ENCODE assay signal across 14 cellular contexts in genomic region chr11:779120-779954, GRCh38. TPM values are rescaled to one million over a fixed set of nuclear protein-coding genes. Genes with fewer than 3 reads are reported as not detected.
DNase-seq lines count a peak whose midpoint lies in the region; ATAC-seq and TF ChIP-seq lines count a peak whose summit lies in the region.
"Had no signal": no experiment of that assay in that cellular context is flagged by ENCODE, and none has a peak within 500 bp of the region (broad histone marks: within the 10 kb centered on the region; RNA-seq: fewer than 3 reads in every experiment).

No MANE protein-coding gene starts in this region.

- DNase-seq in activated T-cell treated with anti-CD3 and anti-CD28 coated beads, Interleukin-2, amount 50 U/mL, for 4 hours = no peak
- no peak for DNase-seq in activated T-cell treated with anti-CD3 and anti-CD28 coated beads, Interleukin-2, amount 50 U/mL, for 72 hours
- DNase-seq in OCI-LY7 (ENCODE audit: low spot score) (no peak), spleen (peak; percentile 74), NCI-H2196 treated with DMSO at 0.1 percent for 48 hours (lab: John Stamatoyannopoulos, UW; ENCODE audit: unreplicated experiment) (no peak), mesenchymal stem cell (no peak)
- no peak for DNase-seq in effector memory CD8-positive, alpha-beta T cell
- DNase-seq: DMS153; effector memory CD4-positive, alpha-beta T cell; NCI-H2029 had no signal

- H3K4me1 Mint-ChIP-seq in activated T-cell treated with anti-CD3 and anti-CD28 coated beads, Interleukin-2, amount 50 U/mL, for 4 hours (ENCODE audit: low read depth) = peaks cover 30% of the 10 kb centered on the region
- H3K4me1 Mint-ChIP-seq in activated T-cell treated with anti-CD3 and anti-CD28 coated beads, Interleukin-2, amount 50 U/mL, for 72 hours (ENCODE audit: low read depth) = peaks cover 19% of the 10 kb centered on the region
- peaks cover 19 to 21% of the 10 kb centered on the region in 2 donors for H3K4me1 Mint-ChIP-seq in effector memory CD8-positive, alpha-beta T cell (ENCODE audit: low read depth in 2 of 2)

- H3K4me1 ChIP-seq in OCI-LY7 (ENCODE audit: insufficient read depth, low read length, poor library complexity, severe bottlenecking) = peaks cover 22% of the 10 kb centered on the region
- peaks cover 14 to 59% (median 44%) of the 10 kb centered on the region in 6 donors for H3K4me1 ChIP-seq in spleen
- H3K4me1 ChIP-seq in mesenchymal stem cell (ENCODE audit: control insufficient read depth, insufficient read depth, low read depth, low read length) = peaks cover 46% of the 10 kb centered on the region

- H2AFZ ChIP-seq in OCI-LY7 (ENCODE audit: low read length) (no peak overlapping the region), mesenchymal stem cell (ENCODE audit: low read depth, low read length) (no peak overlapping the region)

- H3K9me2 ChIP-seq in OCI-LY7 (ENCODE audit: insufficient read depth, low read length) = no peaks in the 10 kb centered on the region

- H3K9me3 Mint-ChIP-seq in activated T-cell treated with anti-CD3 and anti-CD28 coated beads, Interleukin-2, amount 50 U/mL, for 4 hours = no peaks in the 10 kb centered on the region
- H3K9me3 Mint-ChIP-seq in activated T-cell treated with anti-CD3 and anti-CD28 coated beads, Interleukin-2, amount 50 U/mL, for 72 hours = no peaks in the 10 kb centered on the region
- H3K9me3 Mint-ChIP-seq in effector memory CD8-positive, alpha-beta T cell = no peaks in the 10 kb centered on the region

- BruUV-seq in OCI-LY7 (replicated peaks; lab: Mats Ljungman, UMichigan) = TSS peak; percentile 26

- no peak overlapping the region for H3K27ac Mint-ChIP-seq in activated T-cell treated with anti-CD3 and anti-CD28 coated beads, Interleukin-2, amount 50 U/mL, for 72 hours
- peak overlapping the region in 1 of 2 donors; percentile 55 for H3K27ac Mint-ChIP-seq in effector memory CD8-positive, alpha-beta T cell

- no peak overlapping the region for H4K91ac ChIP-seq in mesenchymal stem cell (ENCODE audit: low read length)

- intact Hi-C loops in OCI-LY7 (cut with micrococcal nuclease; ENCODE audit: unreplicated experiment) = no loop called here
- intact Hi-C loops in spleen (cut with DNase I; ENCODE audit: low total_unique reads) = no loop called here

- 87 to 99% (median 94%) methylated on average over 11 to 20 of the region's 20 CpGs for WGBS in spleen, 5 donors
- WGBS in mesenchymal stem cell = 98% methylated on average over 20 of the region's 20 CpGs

- POLR2A ChIA-PET in OCI-LY7 (lab: Charles Lee) = interaction anchor here (0.6 to 1.0 kb wide), 2 partner anchors 31 to 167 kb away, joined by 3 read pairs; no protein-coding TSS in a partner anchor

- TF ChIP-seq POLR2A in spleen (IDR thresholded peaks at IDR 0.05) = no peak

- no peaks in the 10 kb centered on the region for H3K9me3 ChIP-seq in OCI-LY7 (ENCODE audit: low read length)
- H3K9me3 ChIP-seq in spleen = no peaks in the 10 kb centered on the region
- no peaks in the 10 kb centered on the region for H3K9me3 ChIP-seq in mesenchymal stem cell (ENCODE audit: control insufficient read depth, low read length)
- H3K9me3 ChIP-seq: neutrophil, upper lobe of left lung had no signal

- CTCF ChIA-PET in OCI-LY7 (lab: Charles Lee; ENCODE audit: unreplicated experiment) = no interaction called here

- no peak overlapping the region for H3K9ac ChIP-seq in mesenchymal stem cell (ENCODE audit: low read length)

- no peak overlapping the region for H3K4me3 ChIP-seq in OCI-LY7 (ENCODE audit: low read depth, low read length, poor library complexity, severe bottlenecking)
- H3K4me3 ChIP-seq in spleen = no peak overlapping the region
- H3K4me3 ChIP-seq in mesenchymal stem cell (ENCODE audit: insufficient read depth in 1 of 2, low read depth in 1 of 2, low read length in 2 of 2) = no peak overlapping the region

- H2BK12ac ChIP-seq in mesenchymal stem cell (ENCODE audit: low read length in 2 of 2) = no peak overlapping the region

- H4K20me1 ChIP-seq in OCI-LY7 (ENCODE audit: insufficient read depth, low read length) = no peaks in the 10 kb centered on the region

- H3K4me2 ChIP-seq in OCI-LY7 (ENCODE audit: low read length) (no peak overlapping the region; the same call in 1 of the 2 replicates), mesenchymal stem cell (ENCODE audit: low read length, poor library complexity, severe bottlenecking) (no peak overlapping the region)

- no peaks in the 10 kb centered on the region for H3K27me3 ChIP-seq in spleen (replicated peaks in 1 of 7)
- H3K27me3 ChIP-seq in mesenchymal stem cell (ENCODE audit: control insufficient read depth in 1 of 2, insufficient read depth in 1 of 2, low read length in 2 of 2) = no peaks in the 10 kb centered on the region
- H3K27me3 ChIP-seq: neutrophil, upper lobe of left lung had no signal

- H3K4ac ChIP-seq in mesenchymal stem cell (ENCODE audit: low read depth in 1 of 2, low read length in 2 of 2) = peak overlapping the region in 1 of 2 experiments; percentile 14

- H3K36me3 Mint-ChIP-seq in activated T-cell treated with anti-CD3 and anti-CD28 coated beads, Interleukin-2, amount 50 U/mL, for 4 hours (ENCODE audit: insufficient read depth) = peaks cover 2% of the 10 kb centered on the region
- peaks cover 0 to 6% of the 10 kb centered on the region in 2 donors for H3K36me3 Mint-ChIP-seq in activated T-cell treated with anti-CD3 and anti-CD28 coated beads, Interleukin-2, amount 50 U/mL, for 72 hours (ENCODE audit: insufficient read depth in 2 of 2)
- peaks cover 13% of the 10 kb centered on the region for H3K36me3 Mint-ChIP-seq in effector memory CD8-positive, alpha-beta T cell (ENCODE audit: insufficient read depth)

- no peaks in the 10 kb centered on the region for H3K27me3 Mint-ChIP-seq in activated T-cell treated with anti-CD3 and anti-CD28 coated beads, Interleukin-2, amount 50 U/mL, for 4 hours (ENCODE audit: low read depth)
- no peaks in the 10 kb centered on the region for H3K27me3 Mint-ChIP-seq in activated T-cell treated with anti-CD3 and anti-CD28 coated beads, Interleukin-2, amount 50 U/mL, for 72 hours (ENCODE audit: low read depth)
- no peaks in the 10 kb centered on the region for H3K27me3 Mint-ChIP-seq in effector memory CD8-positive, alpha-beta T cell

- peak overlapping the region; percentile 19 for H3K4me3 Mint-ChIP-seq in activated T-cell treated with anti-CD3 and anti-CD28 coated beads, Interleukin-2, amount 50 U/mL, for 4 hours
- peak overlapping the region in 1 of 2 donors; percentile 55 for H3K4me3 Mint-ChIP-seq in activated T-cell treated with anti-CD3 and anti-CD28 coated beads, Interleukin-2, amount 50 U/mL, for 72 hours
- peak overlapping the region; percentile 41 to 57 for H3K4me3 Mint-ChIP-seq in effector memory CD8-positive, alpha-beta T cell

- H3K23ac ChIP-seq in mesenchymal stem cell (ENCODE audit: low read length in 2 of 2) = peak overlapping the region in 1 of 2 experiments; percentile 73

- H3K27ac ChIP-seq in OCI-LY7 (ENCODE audit: low read depth, low read length, poor library complexity, severe bottlenecking) (no peak overlapping the region), spleen (no peak overlapping the region), mesenchymal stem cell (ENCODE audit: low read length, poor library complexity, severe bottlenecking) (no peak overlapping the region)
- H3K27ac ChIP-seq: neutrophil, upper lobe of left lung had no signal

- H3K18ac ChIP-seq in mesenchymal stem cell (ENCODE audit: low read depth in 1 of 2, low read length in 2 of 2) = peak overlapping the region in 1 of 2 experiments; percentile 18

- ATAC-seq in activated T-cell treated with anti-CD3 and anti-CD28 coated beads, Interleukin-2, amount 50 U/mL, for 4 hours = no peak
- no peak for ATAC-seq in activated T-cell treated with anti-CD3 and anti-CD28 coated beads, Interleukin-2, amount 50 U/mL, for 72 hours (replicated peaks in 1 of 2)
- no peak for ATAC-seq in effector memory CD8-positive, alpha-beta T cell (replicated peaks)
- no peak for ATAC-seq in GM19397 (IDR thresholded peaks at IDR 0.05; ENCODE audit: unreplicated experiment)

- H2AK5ac ChIP-seq in mesenchymal stem cell (ENCODE audit: low read length, severe bottlenecking) = no peak overlapping the region

- peaks cover 7% of the 10 kb centered on the region; the same call in 1 of the 2 replicates for H3K36me3 ChIP-seq in OCI-LY7 (ENCODE audit: insufficient read depth, low read length)
- peaks cover 0 to 6% (median 0%) of the 10 kb centered on the region in 6 donors for H3K36me3 ChIP-seq in spleen
- peaks cover 23 to 33% of the 10 kb centered on the region in 2 experiments for H3K36me3 ChIP-seq in mesenchymal stem cell (ENCODE audit: control insufficient read depth in 1 of 2, insufficient read depth in 2 of 2, low read depth in 1 of 2, low read length in 2 of 2)
- H3K36me3 ChIP-seq: neutrophil had no signal

- no peak overlapping the region for H4K8ac ChIP-seq in mesenchymal stem cell (ENCODE audit: low read length)

- no peak overlapping the region for H2BK120ac ChIP-seq in mesenchymal stem cell (ENCODE audit: low read depth, low read length)

- TF ChIP-seq CTCF in OCI-LY7 (conservative IDR thresholded peaks at IDR 0.05; ENCODE audit: low read length) (peak; percentile 30; the same call in 1 of the 2 replicates), spleen (IDR thresholded peaks at IDR 0.05 in 8 of 11, conservative IDR thresholded peaks at IDR 0.05 in 3 of 11) (no peak)

- H3K79me1 ChIP-seq in mesenchymal stem cell (replicated peaks; ENCODE audit: low read length, poor library complexity, severe bottlenecking) = peaks cover 20% of the 10 kb centered on the region

- no peak overlapping the region for H2BK5ac ChIP-seq in mesenchymal stem cell (ENCODE audit: low read depth, low read length, poor library complexity, severe bottlenecking)

- peaks cover 25% of the 10 kb centered on the region for H3K79me2 ChIP-seq in OCI-LY7 (ENCODE audit: insufficient read depth, low read depth, low read length)

- H3K14ac ChIP-seq in mesenchymal stem cell (ENCODE audit: low read length in 2 of 2) = no peak overlapping the region

- H2BK15ac ChIP-seq in mesenchymal stem cell (ENCODE audit: low read depth, poor library complexity, severe bottlenecking) = no peak overlapping the region

RNA-seq across cellular contexts. Expression of gene GATD1, which starts 2.0 kb away (rescaled TPM):
- total RNA-seq in activated T-cell treated with anti-CD3 and anti-CD28 coated beads, Interleukin-2, amount 50 U/mL, for 4 hours = 10 to 100 TPM; 48.3 to 49.8 (median 49.7) TPM
- 10 to 100 TPM; 31.9 to 34.4 TPM for total RNA-seq in activated T-cell treated with anti-CD3 and anti-CD28 coated beads, Interleukin-2, amount 50 U/mL, for 72 hours
- total RNA-seq in OCI-LY7 (2014; rRNA removed; shearing (Covaris generic)) = 73.3 and 109 TPM in 2 replicates
- total RNA-seq in OCI-LY7 (2022) = 117 and 141 TPM in 2 replicates
- 10 to 100 TPM; 26.0 to 56.4 (median 50.9) TPM for total RNA-seq in spleen
- polyA plus RNA-seq in spleen = 10 to 100 TPM; 13.9 to 44.5 (median 17.4) TPM
- 50.4 TPM for polyA plus RNA-seq in mesenchymal stem cell (2013, experiment 1 of 2)
- 43.7 TPM for polyA plus RNA-seq in mesenchymal stem cell (2013, experiment 2 of 2)

RNA-seq across cellular contexts. Expression of gene CEND1, which starts 10.6 kb away (rescaled TPM):
- total RNA-seq in activated T-cell treated with anti-CD3 and anti-CD28 coated beads, Interleukin-2, amount 50 U/mL, for 4 hours = 1 to 10 TPM; 1.6 to 1.8 (median 1.7) TPM
- 1 to 10 TPM; 1.4 to 1.6 TPM for total RNA-seq in activated T-cell treated with anti-CD3 and anti-CD28 coated beads, Interleukin-2, amount 50 U/mL, for 72 hours
- 17.5 and 17.6 TPM in 2 replicates for total RNA-seq in OCI-LY7 (2014; rRNA removed; shearing (Covaris generic))
- total RNA-seq in OCI-LY7 (2022) (25.6 and 32.5 TPM in 2 replicates), spleen (under 1 TPM in 1 of 7 donors, not detected in 6; 0.42 TPM)
- polyA plus RNA-seq in spleen = under 1 TPM in 2 of 3 donors, not detected in 1; 0.29 to 0.42 TPM
- polyA plus RNA-seq in mesenchymal stem cell (2013, experiment 1 of 2) = 0.03 TPM
- 0.11 TPM for polyA plus RNA-seq in mesenchymal stem cell (2013, experiment 2 of 2)
- total RNA-seq: smooth muscle cell, upper lobe of left lung had no signal

RNA-seq across cellular contexts. Expression of gene SLC25A22, which starts 18.7 kb away (rescaled TPM):
- 100 to 1,000 TPM; 156 to 166 (median 161) TPM for total RNA-seq in activated T-cell treated with anti-CD3 and anti-CD28 coated beads, Interleukin-2, amount 50 U/mL, for 4 hours
- 10 to 100 TPM; 30.8 to 40.2 TPM for total RNA-seq in activated T-cell treated with anti-CD3 and anti-CD28 coated beads, Interleukin-2, amount 50 U/mL, for 72 hours
- total RNA-seq in OCI-LY7 (2014; rRNA removed; shearing (Covaris generic)) = 22.7 and 30.8 TPM in 2 replicates
- total RNA-seq in OCI-LY7 (2022) (46.2 and 50.9 TPM in 2 replicates), spleen (10 to 100 TPM in 6 of 7 donors, 1 to 10 TPM in 1; 8.9 to 23.2 (median 14.5) TPM)
- polyA plus RNA-seq in spleen = 10 to 100 TPM in 1 of 3 donors, 1 to 10 TPM in 2; 6.3 to 14.5 (median 8.5) TPM
- polyA plus RNA-seq in mesenchymal stem cell (2013, experiment 1 of 2) = 11.7 TPM
- 10.9 TPM for polyA plus RNA-seq in mesenchymal stem cell (2013, experiment 2 of 2)

RNA-seq across cellular contexts. Expression of gene PIDD1, which starts 25.7 kb away (rescaled TPM):
- 10 to 100 TPM; 12.6 to 18.4 (median 17.5) TPM for total RNA-seq in activated T-cell treated with anti-CD3 and anti-CD28 coated beads, Interleukin-2, amount 50 U/mL, for 4 hours
- total RNA-seq in activated T-cell treated with anti-CD3 and anti-CD28 coated beads, Interleukin-2, amount 50 U/mL, for 72 hours = 10 to 100 TPM; 25.2 to 34.2 TPM
- 31.2 and 33.6 TPM in 2 replicates for total RNA-seq in OCI-LY7 (2014; rRNA removed; shearing (Covaris generic))
- total RNA-seq in OCI-LY7 (2022) (47.7 and 49.1 TPM in 2 replicates), spleen (10 to 100 TPM; 18.1 to 26.4 (median 19.3) TPM)
- 10 to 100 TPM; 16.8 to 42.7 (median 32.8) TPM for polyA plus RNA-seq in spleen
- polyA plus RNA-seq in mesenchymal stem cell (2013, experiment 1 of 2) = 8.3 TPM
- polyA plus RNA-seq in mesenchymal stem cell (2013, experiment 2 of 2) = 9.2 TPM

RNA-seq across cellular contexts. Expression of gene RPLP2, which starts 30.4 kb away (rescaled TPM):
- total RNA-seq in activated T-cell treated with anti-CD3 and anti-CD28 coated beads, Interleukin-2, amount 50 U/mL, for 4 hours = 1,000 to 10,000 TPM; 3,528 to 3,995 (median 3,711) TPM
- total RNA-seq in activated T-cell treated with anti-CD3 and anti-CD28 coated beads, Interleukin-2, amount 50 U/mL, for 72 hours = 1,000 to 10,000 TPM; 3,054 to 3,114 TPM
- total RNA-seq in OCI-LY7 (2014; rRNA removed; shearing (Covaris generic)) = 1,564 and 1,687 TPM in 2 replicates
- total RNA-seq in OCI-LY7 (2022) = 3,121 and 3,147 TPM in 2 replicates
- total RNA-seq in spleen = 1,000 to 10,000 TPM in 4 of 7 donors, 100 to 1,000 TPM in 3; 514 to 2,829 (median 2,309) TPM
- polyA plus RNA-seq in spleen = 1,000 to 10,000 TPM; 3,174 to 3,944 (median 3,784) TPM
- 3,881 TPM for polyA plus RNA-seq in mesenchymal stem cell (2013, experiment 1 of 2)
- 4,036 TPM for polyA plus RNA-seq in mesenchymal stem cell (2013, experiment 2 of 2)

Comparison
In these comparisons a context has a peak if more than half of its experiments do, and no peak if none do; other contexts are left out.
1. RNA of gene CEND1, which starts 10.6 kb away (total RNA-seq): 17.5 to 32.5 TPM in OCI-LY7; 1.6 to 1.8 TPM in activated T-cell treated with anti-CD3 and anti-CD28 coated beads, Interleukin-2, amount 50 U/mL, for 4 hours, 1.4 to 1.6 TPM in activated T-cell treated with anti-CD3 and anti-CD28 coated beads, Interleukin-2, amount 50 U/mL, for 72 hours and 0.42 TPM in spleen; every median in the first group is over 4 times any median in the second.